ENCODE assay signal across 12 cellular contexts in the genomic region with DNA sequence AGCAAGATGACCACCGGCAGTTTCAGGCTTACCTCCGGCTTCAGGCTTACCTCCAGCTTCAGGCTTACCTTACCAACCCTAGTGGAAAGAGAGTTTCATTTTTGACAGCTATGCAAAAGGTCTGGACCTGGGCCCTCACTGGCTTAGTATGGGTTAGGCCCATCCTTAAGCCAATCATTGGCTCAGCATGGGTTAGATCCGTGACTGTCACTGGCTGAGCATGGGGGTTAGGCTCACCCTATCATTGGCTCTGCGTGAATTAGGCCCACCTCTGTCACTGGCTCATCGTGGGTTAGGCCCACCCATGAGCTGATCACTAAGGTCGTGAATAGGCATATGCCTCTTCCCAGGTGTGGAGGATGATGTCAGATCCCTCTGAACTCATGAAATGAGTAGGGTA. TPM values are rescaled to one million over a fixed set of nuclear protein-coding genes. Genes with fewer than 3 reads are reported as not detected.
A peak's percentile ranks its signal among the peaks of the same experiment; 100 is the strongest.
DNase-seq lines count a peak whose midpoint lies in the region; ATAC-seq and TF ChIP-seq lines count a peak whose summit lies in the region.
"Had no signal": no experiment of that assay in that cellular context is flagged by ENCODE, and none has a peak within 500 bp of the region (broad histone marks: within the 10 kb centered on the region; RNA-seq: fewer than 3 reads in every experiment).

No MANE protein-coding gene starts in this region.

- peak; percentile 45 for ATAC-seq in activated CD8-positive, alpha-beta T cell treated with anti-CD3 and anti-CD28 coated beads for 36 hours
- ATAC-seq in naive thymus-derived CD4-positive, alpha-beta T cell = no peak

- H3K27ac ChIP-seq in BLaER1 = no peak overlapping the region
- no peak overlapping the region for H3K27ac ChIP-seq in CD8-positive, alpha-beta memory T cell (ENCODE audit: low read depth, low read length)
- peak overlapping the region; percentile 64 for H3K27ac ChIP-seq in naive thymus-derived CD4-positive, alpha-beta T cell (ENCODE audit: low read depth, low read length)
- H3K27ac ChIP-seq: SJSA1 had no signal

- H4K20me1 ChIP-seq in BLaER1 = peaks cover 94% of the 10 kb centered on the region

- H3K36me3 Mint-ChIP-seq in CD8-positive, alpha-beta memory T cell = peaks cover 0 to 54% (median 11%) of the 10 kb centered on the region in 3 donors
- H3K36me3 Mint-ChIP-seq in activated CD8-positive, alpha-beta T cell treated with anti-CD3 and anti-CD28 coated beads for 36 hours (ENCODE audit: low read depth) = peaks cover 49% of the 10 kb centered on the region
- H3K36me3 Mint-ChIP-seq in naive thymus-derived CD4-positive, alpha-beta T cell = peaks cover 6 to 33% (median 23%) of the 10 kb centered on the region in 5 donors
- H3K36me3 Mint-ChIP-seq in progenitor cell of endocrine pancreas (ENCODE audit: insufficient read depth) = peaks cover 2% of the 10 kb centered on the region

- peaks cover 45 to 77% (median 69%) of the 10 kb centered on the region in 3 donors for H3K4me1 Mint-ChIP-seq in CD8-positive, alpha-beta memory T cell
- H3K4me1 Mint-ChIP-seq in activated CD8-positive, alpha-beta T cell treated with anti-CD3 and anti-CD28 coated beads for 36 hours (ENCODE audit: low read depth) = peaks cover 51% of the 10 kb centered on the region
- H3K4me1 Mint-ChIP-seq in naive thymus-derived CD4-positive, alpha-beta T cell = peaks cover 31 to 74% (median 66%) of the 10 kb centered on the region in 7 donors
- H3K4me1 Mint-ChIP-seq in progenitor cell of endocrine pancreas (ENCODE audit: low read depth) = no peaks in the 10 kb centered on the region

- H3K27me3 Mint-ChIP-seq in CD8-positive, alpha-beta memory T cell = no peaks in the 10 kb centered on the region
- H3K27me3 Mint-ChIP-seq in activated CD8-positive, alpha-beta T cell treated with anti-CD3 and anti-CD28 coated beads for 36 hours = no peaks in the 10 kb centered on the region
- H3K27me3 Mint-ChIP-seq in naive thymus-derived CD4-positive, alpha-beta T cell = no peaks in the 10 kb centered on the region
- H3K27me3 Mint-ChIP-seq in progenitor cell of endocrine pancreas = no peaks in the 10 kb centered on the region

- no peak for DNase-seq in CD8-positive, alpha-beta memory T cell
- DNase-seq in activated CD8-positive, alpha-beta T cell treated with anti-CD3 and anti-CD28 coated beads for 36 hours = no peak
- DNase-seq in naive thymus-derived CD4-positive, alpha-beta T cell = no peak
- no peak for DNase-seq in NCI-H748 (lab: John Stamatoyannopoulos, UW; ENCODE audit: unreplicated experiment)
- no peak for DNase-seq in iPS-NIHi7 (ENCODE audit: extremely low spot score)
- DNase-seq in progenitor cell of endocrine pancreas (ENCODE audit: low spot score, unreplicated experiment) = no peak
- DNase-seq: NCI-H1417; NCI-H2227 treated with DMSO at 0.1 percent for 48 hours; stimulated activated CD4-positive, alpha-beta T cell treated with anti-CD3 and anti-CD28 coated beads, Interleukin-4, amount 100 ng/mL, for 1 hour had no signal

- H3K9me3 ChIP-seq in BLaER1 = no peaks in the 10 kb centered on the region
- H3K9me3 ChIP-seq in CD8-positive, alpha-beta memory T cell (ENCODE audit: low read length) = no peaks in the 10 kb centered on the region
- H3K9me3 ChIP-seq in naive thymus-derived CD4-positive, alpha-beta T cell (ENCODE audit: control insufficient read depth in 2 of 3, low read length in 3 of 3) = no peaks in the 10 kb centered on the region
- H3K9me3 ChIP-seq: HAP-1, SJSA1 had no signal

- POLR2A ChIA-PET in CD8-positive, alpha-beta memory T cell (lab: Charles Lee) = interaction anchor here (2.0 kb wide), 1 partner anchor 15 kb away, joined by 12 read pairs; a partner anchor contains a TSS
- POLR2A ChIA-PET in activated CD8-positive, alpha-beta T cell treated with anti-CD3 and anti-CD28 coated beads for 36 hours (lab: Charles Lee) = interaction anchor here (1.3 to 2.1 kb wide), 2 partner anchors 8 to 15 kb away, joined by 5 to 7 read pairs; a partner anchor contains a TSS
- POLR2A ChIA-PET in naive thymus-derived CD4-positive, alpha-beta T cell (lab: Charles Lee) = interaction anchor here (0.8 to 5.4 kb wide), 5 partner anchors 10 to 22 kb away, joined by 3 to 49 read pairs (median 8); a partner anchor contains a TSS

- H3K27ac Mint-ChIP-seq in CD8-positive, alpha-beta memory T cell = peak overlapping the region; percentile 57 to 98 (median 79)
- H3K27ac Mint-ChIP-seq in activated CD8-positive, alpha-beta T cell treated with anti-CD3 and anti-CD28 coated beads for 36 hours = peak overlapping the region; percentile 74
- peak overlapping the region; percentile 77 to 93 (median 87) for H3K27ac Mint-ChIP-seq in naive thymus-derived CD4-positive, alpha-beta T cell
- H3K27ac Mint-ChIP-seq in progenitor cell of endocrine pancreas = no peak overlapping the region

- H3K36me3 ChIP-seq in BLaER1 = peaks cover 66% of the 10 kb centered on the region
- peaks cover 6% of the 10 kb centered on the region for H3K36me3 ChIP-seq in CD8-positive, alpha-beta memory T cell (ENCODE audit: insufficient read depth, low read length)
- H3K36me3 ChIP-seq in naive thymus-derived CD4-positive, alpha-beta T cell (ENCODE audit: control insufficient read depth in 2 of 3, insufficient read depth in 3 of 3, low read length in 3 of 3) = peaks cover 0 to 19% (median 0%) of the 10 kb centered on the region in 3 experiments

- no peak for TF ChIP-seq CTCF in activated CD8-positive, alpha-beta T cell treated with anti-CD3 and anti-CD28 coated beads for 36 hours (IDR thresholded peaks at IDR 0.05)
- TF ChIP-seq CTCF in progenitor cell of endocrine pancreas (IDR thresholded peaks at IDR 0.05; ENCODE audit: unreplicated experiment) = no peak

- no peaks in the 10 kb centered on the region for H3K27me3 ChIP-seq in BLaER1
- no peaks in the 10 kb centered on the region for H3K27me3 ChIP-seq in CD8-positive, alpha-beta memory T cell (ENCODE audit: insufficient read depth, low read length, poor library complexity, severe bottlenecking)
- H3K27me3 ChIP-seq in naive thymus-derived CD4-positive, alpha-beta T cell (ENCODE audit: control insufficient read depth in 2 of 2, insufficient read depth in 2 of 2, low read length in 2 of 2) = no peaks in the 10 kb centered on the region
- H3K27me3 ChIP-seq: SJSA1 had no signal

- no peak overlapping the region for H3K4me3 ChIP-seq in BLaER1
- H3K4me3 ChIP-seq in CD8-positive, alpha-beta memory T cell (ENCODE audit: low read length) = no peak overlapping the region
- H3K4me3 ChIP-seq in naive thymus-derived CD4-positive, alpha-beta T cell (ENCODE audit: low read length) = no peak overlapping the region
- H3K4me3 ChIP-seq: HAP-1, SJSA1 had no signal

- 0 out of 2 replicates have a peak overlapping the region, but pooled peaks have one; percentile 40 for H3K4me2 ChIP-seq in BLaER1

- no peaks in the 10 kb centered on the region for H3K9me3 Mint-ChIP-seq in CD8-positive, alpha-beta memory T cell
- no peaks in the 10 kb centered on the region for H3K9me3 Mint-ChIP-seq in activated CD8-positive, alpha-beta T cell treated with anti-CD3 and anti-CD28 coated beads for 36 hours
- H3K9me3 Mint-ChIP-seq in naive thymus-derived CD4-positive, alpha-beta T cell = no peaks in the 10 kb centered on the region
- H3K9me3 Mint-ChIP-seq in progenitor cell of endocrine pancreas (ENCODE audit: low read depth) = no peaks in the 10 kb centered on the region

- CTCF ChIA-PET in CD8-positive, alpha-beta memory T cell (lab: Charles Lee) = interaction anchor here (3.5 kb wide), 1 partner anchor 15 kb away, joined by 18 read pairs; a partner anchor contains a TSS
- CTCF ChIA-PET in activated CD8-positive, alpha-beta T cell treated with anti-CD3 and anti-CD28 coated beads for 36 hours (lab: Charles Lee) = interaction anchor here (1.0 kb wide), 1 partner anchor 12 kb away, joined by 3 read pairs; no protein-coding TSS in a partner anchor
- CTCF ChIA-PET in naive thymus-derived CD4-positive, alpha-beta T cell (lab: Charles Lee) = interaction anchor here (0.8 kb wide), 1 partner anchor 13 kb away, joined by 4 read pairs; no protein-coding TSS in a partner anchor

- H3K4me3 Mint-ChIP-seq in CD8-positive, alpha-beta memory T cell = no peak overlapping the region
- H3K4me3 Mint-ChIP-seq in activated CD8-positive, alpha-beta T cell treated with anti-CD3 and anti-CD28 coated beads for 36 hours = no peak overlapping the region
- H3K4me3 Mint-ChIP-seq in naive thymus-derived CD4-positive, alpha-beta T cell = peak overlapping the region in 3 of 10 donors; percentile 13 to 55 (median 21)
- H3K4me3 Mint-ChIP-seq in progenitor cell of endocrine pancreas (ENCODE audit: low read depth) = no peak overlapping the region

- intact Hi-C loops in activated CD8-positive, alpha-beta T cell treated with anti-CD3 and anti-CD28 coated beads for 36 hours (cut with micrococcal nuclease) = no loop called here
- intact Hi-C loops in naive thymus-derived CD4-positive, alpha-beta T cell (cut with micrococcal nuclease) = no loop called here

- no peak overlapping the region for H3K9ac ChIP-seq in BLaER1

- H3K4me1 ChIP-seq in BLaER1 = peaks cover 25% of the 10 kb centered on the region
- H3K4me1 ChIP-seq in CD8-positive, alpha-beta memory T cell (ENCODE audit: insufficient read depth, low read length) = peaks cover 28% of the 10 kb centered on the region
- peaks cover 5 to 26% of the 10 kb centered on the region in 2 donors for H3K4me1 ChIP-seq in naive thymus-derived CD4-positive, alpha-beta T cell (ENCODE audit: control insufficient read depth in 2 of 2, insufficient read depth in 2 of 2, low read length in 2 of 2)

RNA-seq across cellular contexts. Expression of a gene that starts 8.1 kb away (rescaled TPM):
- total RNA-seq in CD8-positive, alpha-beta memory T cell = 100 to 1,000 TPM; 113 to 123 TPM
- polyA plus RNA-seq in CD8-positive, alpha-beta memory T cell = 55.9 TPM
- total RNA-seq in activated CD8-positive, alpha-beta T cell treated with anti-CD3 and anti-CD28 coated beads for 36 hours = 100 to 1,000 TPM in 1 of 2 experiments, 10 to 100 TPM in 1; 97.6 to 103 TPM
- total RNA-seq in naive thymus-derived CD4-positive, alpha-beta T cell = 100 to 1,000 TPM in 4 of 5 experiments, 10 to 100 TPM in 1; 100.0 to 128 (median 114) TPM
- 10 to 100 TPM; 34.9 to 68.2 TPM for polyA plus RNA-seq in naive thymus-derived CD4-positive, alpha-beta T cell
- total RNA-seq in progenitor cell of endocrine pancreas = 42.5 and 46.0 TPM in 2 replicates

RNA-seq across cellular contexts. Expression of a gene that starts 15.2 kb away (rescaled TPM):
- total RNA-seq in CD8-positive, alpha-beta memory T cell = 10 to 100 TPM; 69.0 to 75.3 TPM
- 16.9 TPM for polyA plus RNA-seq in CD8-positive, alpha-beta memory T cell
- 10 to 100 TPM; 55.7 to 56.0 TPM for total RNA-seq in activated CD8-positive, alpha-beta T cell treated with anti-CD3 and anti-CD28 coated beads for 36 hours
- total RNA-seq in naive thymus-derived CD4-positive, alpha-beta T cell = 100 to 1,000 TPM in 4 of 5 experiments, 10 to 100 TPM in 1; 93.0 to 259 (median 185) TPM
- 10 to 100 TPM; 12.5 to 17.3 TPM for polyA plus RNA-seq in naive thymus-derived CD4-positive, alpha-beta T cell
- total RNA-seq in progenitor cell of endocrine pancreas = 67.5 and 71.9 TPM in 2 replicates
